In the genomic region with DNA sequence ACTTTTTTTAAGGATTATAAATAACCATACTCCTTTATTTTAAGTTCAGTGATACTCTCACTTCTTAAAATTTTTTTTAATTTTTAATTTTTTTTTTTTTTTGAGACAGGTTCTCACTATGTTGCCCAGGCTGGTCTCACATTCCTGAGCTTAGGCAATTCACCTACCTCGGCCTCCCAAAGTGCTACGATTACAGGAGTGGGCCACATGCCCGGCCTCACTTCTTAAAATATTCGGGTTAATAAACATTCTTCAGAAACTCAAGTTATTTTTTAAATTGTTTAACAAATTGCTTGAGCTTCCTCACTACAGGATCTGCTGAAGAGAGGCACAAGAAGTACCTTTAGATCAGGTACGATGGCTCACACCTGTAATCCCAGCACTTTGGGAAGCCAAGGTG, we compare ENCODE assay signal across 6 cellular contexts.
"Had no signal": no experiment of that assay in that cellular context is flagged by ENCODE, and none has a peak within 500 bp of the region (broad histone marks: within the 10 kb centered on the region; RNA-seq: fewer than 3 reads in every experiment).

No MANE protein-coding gene starts in this region.

- FAIRE-seq: HTR-8/SVneo, K562 had no signal

- DNase-seq: IMR-90, KBM-7, KG1 had no signal

- H3K4me3 ChIP-seq: K562 had no signal

- ATAC-seq: K562 had no signal

- H3K27ac ChIP-seq: HL-60 had no signal
